ENCODE assay signal across 8 cellular contexts in genomic region chr5:112707187-112708179, GRCh38. TPM values are rescaled to one million over a fixed set of nuclear protein-coding genes. Genes with fewer than 3 reads are reported as not detected.
DNase-seq lines count a peak whose midpoint lies in the region; ATAC-seq and TF ChIP-seq lines count a peak whose summit lies in the region.

No MANE protein-coding gene starts in this region.

- no peaks in the 10 kb centered on the region for H3K36me3 ChIP-seq in fibroblast of lung (ENCODE audit: control insufficient read depth, insufficient read depth, low read length)

- H3K9ac ChIP-seq in fibroblast of lung (ENCODE audit: insufficient read depth, low read length): peak overlapping the region; percentile 89

- H3K4me1 ChIP-seq in fibroblast of lung (ENCODE audit: control insufficient read depth, extremely low read depth, insufficient read depth, low read length): peaks cover 3% of the 10 kb centered on the region

- peak; percentile 96 for ATAC-seq in activated T-helper 17 cell treated with anti-CD3 and anti-CD28 coated beads, Interleukin-2, amount 50 U/mL, for 72 hours (replicated peaks)
- ATAC-seq in naive B cell (ENCODE audit: low read depth in 2 of 2): peak; percentile 90 to 91
- peak; percentile 97 for ATAC-seq in stimulated activated effector memory CD8-positive, alpha-beta T cell treated with anti-CD3 and anti-CD28 coated beads, Interleukin-12 subunit alpha, Interleukin-12 subunit beta, amount 100 ng/mL, for 72 hours

- H3K4me3 Mint-ChIP-seq in activated T-helper 17 cell treated with anti-CD3 and anti-CD28 coated beads, Interleukin-2, amount 50 U/mL, for 72 hours: peak overlapping the region; percentile 90
- peak overlapping the region; percentile 93 to 97 (median 96) for H3K4me3 Mint-ChIP-seq in naive B cell
- H3K4me3 Mint-ChIP-seq in stimulated activated effector memory CD8-positive, alpha-beta T cell treated with anti-CD3 and anti-CD28 coated beads, Interleukin-12 subunit alpha, Interleukin-12 subunit beta, amount 100 ng/mL, for 72 hours: peak overlapping the region; percentile 94

- no peak for TF ChIP-seq CTCF in fibroblast of lung (conservative IDR thresholded peaks at IDR 0.05 in 1 of 2, IDR thresholded peaks at IDR 0.05 in 1 of 2; ENCODE audit: low read depth in 1 of 2, low read length in 2 of 2)

- no peaks in the 10 kb centered on the region for H3K27me3 Mint-ChIP-seq in activated T-helper 17 cell treated with anti-CD3 and anti-CD28 coated beads, Interleukin-2, amount 50 U/mL, for 72 hours
- H3K27me3 Mint-ChIP-seq in naive B cell: peaks cover 0 to 8% (median 0%) of the 10 kb centered on the region in 3 donors

- DNase-seq in EL (peak; percentile 99), GOT3 (lab: John Stamatoyannopoulos, UW) (peak; percentile 94), LHCN-M2 (ENCODE audit: low read depth) (peak; percentile 97), RPMI7951 (ENCODE audit: low read depth) (peak; percentile 95), fibroblast of lung (ENCODE audit: low read depth in 2 of 2) (peak; percentile 95 to 98), naive B cell (peak; percentile 97)
- DNase-seq in stimulated activated effector memory CD8-positive, alpha-beta T cell treated with anti-CD3 and anti-CD28 coated beads, Interleukin-12 subunit alpha, Interleukin-12 subunit beta, amount 100 ng/mL, for 72 hours (ENCODE audit: low spot score in 2 of 2): peak; percentile 93 to 98

- H3K4me1 Mint-ChIP-seq in activated T-helper 17 cell treated with anti-CD3 and anti-CD28 coated beads, Interleukin-2, amount 50 U/mL, for 72 hours: peaks cover 36% of the 10 kb centered on the region
- H3K4me1 Mint-ChIP-seq in naive B cell: peaks cover 45 to 56% (median 51%) of the 10 kb centered on the region in 3 donors
- H3K4me1 Mint-ChIP-seq in stimulated activated effector memory CD8-positive, alpha-beta T cell treated with anti-CD3 and anti-CD28 coated beads, Interleukin-12 subunit alpha, Interleukin-12 subunit beta, amount 100 ng/mL, for 72 hours: peaks cover 38% of the 10 kb centered on the region

- H4K20me1 ChIP-seq in fibroblast of lung (ENCODE audit: control insufficient read depth, extremely low read depth, insufficient read depth, low read length): peaks cover 2% of the 10 kb centered on the region

- no peaks in the 10 kb centered on the region for H3K9me3 ChIP-seq in fibroblast of lung (ENCODE audit: control insufficient read depth, insufficient read depth, low read depth, low read length)

- no peaks in the 10 kb centered on the region for H3K9me3 Mint-ChIP-seq in activated T-helper 17 cell treated with anti-CD3 and anti-CD28 coated beads, Interleukin-2, amount 50 U/mL, for 72 hours
- no peaks in the 10 kb centered on the region for H3K9me3 Mint-ChIP-seq in naive B cell
- no peaks in the 10 kb centered on the region for H3K9me3 Mint-ChIP-seq in stimulated activated effector memory CD8-positive, alpha-beta T cell treated with anti-CD3 and anti-CD28 coated beads, Interleukin-12 subunit alpha, Interleukin-12 subunit beta, amount 100 ng/mL, for 72 hours

- peaks cover 15% of the 10 kb centered on the region for H3K36me3 Mint-ChIP-seq in activated T-helper 17 cell treated with anti-CD3 and anti-CD28 coated beads, Interleukin-2, amount 50 U/mL, for 72 hours (ENCODE audit: low read depth)
- H3K36me3 Mint-ChIP-seq in naive B cell: peaks cover 3 to 4% of the 10 kb centered on the region in 2 donors
- peaks cover 17% of the 10 kb centered on the region for H3K36me3 Mint-ChIP-seq in stimulated activated effector memory CD8-positive, alpha-beta T cell treated with anti-CD3 and anti-CD28 coated beads, Interleukin-12 subunit alpha, Interleukin-12 subunit beta, amount 100 ng/mL, for 72 hours

- peak overlapping the region; percentile 94 for H3K27ac Mint-ChIP-seq in activated T-helper 17 cell treated with anti-CD3 and anti-CD28 coated beads, Interleukin-2, amount 50 U/mL, for 72 hours
- peak overlapping the region; percentile 88 to 96 (median 94) for H3K27ac Mint-ChIP-seq in naive B cell
- peak overlapping the region; percentile 95 for H3K27ac Mint-ChIP-seq in stimulated activated effector memory CD8-positive, alpha-beta T cell treated with anti-CD3 and anti-CD28 coated beads, Interleukin-12 subunit alpha, Interleukin-12 subunit beta, amount 100 ng/mL, for 72 hours

- peak overlapping the region; percentile 88 for H3K4me2 ChIP-seq in fibroblast of lung (ENCODE audit: extremely low read depth, insufficient read depth, low read length)

- H3K27ac ChIP-seq in fibroblast of lung (ENCODE audit: insufficient read depth, low read length): peak overlapping the region; percentile 88

- H3K79me2 ChIP-seq in fibroblast of lung (ENCODE audit: control insufficient read depth, insufficient read depth, low read length): peaks cover 45% of the 10 kb centered on the region

- H3K27me3 ChIP-seq in fibroblast of lung (ENCODE audit: control insufficient read depth, insufficient read depth, low read length): no peaks in the 10 kb centered on the region

- H3K4me3 ChIP-seq in fibroblast of lung (replicated peaks in 1 of 4; ENCODE audit: control extremely low read depth in 1 of 4, insufficient read depth in 1 of 4, low read depth in 3 of 4, low read length in 4 of 4): peak overlapping the region; percentile 89 to 92 (median 90)

- peak overlapping the region; percentile 98 for H2AFZ ChIP-seq in fibroblast of lung (ENCODE audit: low read length)

RNA-seq across cellular contexts. Expression of gene APC, which starts 30.2 kb away (rescaled TPM):
- total RNA-seq in LHCN-M2 (2014; rRNA removed) (25.8 and 40.0 TPM in 2 replicates), fibroblast of lung (43.7 and 69.9 TPM in 2 replicates)
- polyA plus RNA-seq in LHCN-M2 (2012): 6.1 TPM
- 22.6 and 23.4 TPM in 2 replicates for total RNA-seq in RPMI7951 (2014; rRNA removed; shearing (Covaris generic))
- 10 to 100 TPM; 20.8 to 27.5 TPM for total RNA-seq in activated T-helper 17 cell treated with anti-CD3 and anti-CD28 coated beads, Interleukin-2, amount 50 U/mL, for 72 hours
- polyA plus RNA-seq in fibroblast of lung (22.9 and 23.6 TPM in 2 replicates), naive B cell (ENCODE audit: low read depth in 6 of 6) (10 to 100 TPM; 18.3 to 47.4 (median 23.9) TPM)
- polyA plus RNA-seq in fibroblast of lung (2012): 11.3 and 15.2 TPM in 2 replicates
- polyA minus RNA-seq in fibroblast of lung (ENCODE audit: low replicate concordance): 7.9 and 9.6 TPM in 2 replicates

Comparison
In these comparisons a context has a peak if more than half of its experiments do, and no peak if none do; other contexts are left out.
1. Peak in every context shown above with its lines: DNase-seq, ATAC-seq, H3K4me3 ChIP-seq and H3K27ac ChIP-seq.